9 cellular contexts compared by ENCODE assay signal in genomic region chr19:35154535-35155406, GRCh38. TPM values are rescaled to one million over a fixed set of nuclear protein-coding genes. Genes with fewer than 3 reads are reported as not detected.
A peak's percentile ranks its signal among the peaks of the same experiment; 100 is the strongest.
DNase-seq lines count a peak whose midpoint lies in the region; ATAC-seq lines count a peak whose summit lies in the region.
"Had no signal": no experiment of that assay in that cellular context is flagged by ENCODE, and none has a peak within 500 bp of the region (broad histone marks: within the 10 kb centered on the region; RNA-seq: fewer than 3 reads in every experiment).

Gene FXYD5, plus strand, starts transcription at chr19:35154735. Its CDS starts 816 bp downstream, at chr19:35155551.

- H3K4me1 ChIP-seq in right cardiac atrium (ENCODE audit: control insufficient read depth, insufficient read depth, low read length), result no peaks in the 10 kb centered on the region

- H3K9me3 ChIP-seq in right cardiac atrium (ENCODE audit: control insufficient read depth, low read length), result no peaks in the 10 kb centered on the region

- DNase-seq in D341Med (ENCODE audit: low spot score) (peak; percentile 53), HS-5 (ENCODE audit: low read depth) (peak; percentile 46), right cardiac atrium (peak; percentile 79 to 87 (median 87)), skeletal muscle cell (ENCODE audit: low read depth) (peak; percentile 47)
- peak; percentile 63 for DNase-seq in activated naive CD8-positive, alpha-beta T cell treated with anti-CD3 and anti-CD28 coated beads, Interleukin-2, amount 50 U/mL, for 16 hours (ENCODE audit: low read depth, low spot score)

- no peaks in the 10 kb centered on the region for H3K27me3 ChIP-seq in right cardiac atrium (ENCODE audit: control insufficient read depth, insufficient read depth)

- H3K4me3 ChIP-seq in right cardiac atrium (ENCODE audit: low read length), result peak within 1 kb of the TSS; percentile 76
- H3K4me3 ChIP-seq in skeletal muscle cell (ENCODE audit: low read depth, low read length), result peak within 1 kb of the TSS; percentile 81

- WGBS in right cardiac atrium, result under 1% methylated on average over 49 of the region's 49 CpGs

- intact Hi-C loops in T-helper 1 cell treated with Interleukin-12 subunit alpha and Interleukin-12 subunit beta and Interleukin-4 antibody, amounts not matched to agents 30 ng/mL and 1 ng/mL, for 36 hours (cut with micrococcal nuclease), result loop anchor here (1.0 to 2.0 kb wide), 4 partner anchors 13 to 56 kb away; no protein-coding TSS in a partner anchor
- intact Hi-C loops in right cardiac atrium (cut with DNase I), result loop anchor here in 1 of 4 donors (10.0 kb wide), 1 partner anchor 100 kb away; no protein-coding TSS in a partner anchor

- ATAC-seq in right cardiac atrium (peak; percentile 91 to 93), HG02884 (IDR thresholded peaks at IDR 0.05; ENCODE audit: unreplicated experiment) (no peak), HG03095 (IDR thresholded peaks at IDR 0.05; ENCODE audit: unreplicated experiment) (no peak)

- H3K27ac ChIP-seq in right cardiac atrium (ENCODE audit: low read length), result peak within 1 kb of the TSS; percentile 70

RNA-seq across cellular contexts. Expression of gene FXYD5, which starts in this region (rescaled TPM):
- total RNA-seq in T-helper 1 cell treated with Interleukin-12 subunit alpha and Interleukin-12 subunit beta and Interleukin-4 antibody, amounts not matched to agents 30 ng/mL and 1 ng/mL, for 36 hours, result 350 and 365 TPM in 2 replicates
- 10 to 100 TPM; 22.5 to 46.3 (median 31.0) TPM for total RNA-seq in right cardiac atrium
- polyA plus RNA-seq in right cardiac atrium, result 31.8 TPM
- total RNA-seq: frontal cortex had no signal

Comparison
In these comparisons a context has a peak if more than half of its experiments do, and no peak if none do; other contexts are left out.
1. ATAC-seq: peak in right cardiac atrium (2 of 2); none in HG02884 (single experiment) and HG03095 (single experiment).
2. Peak in every context shown above with its lines, with median percentiles within 50 percentile points of each other: DNase-seq.